In the genomic region with DNA sequence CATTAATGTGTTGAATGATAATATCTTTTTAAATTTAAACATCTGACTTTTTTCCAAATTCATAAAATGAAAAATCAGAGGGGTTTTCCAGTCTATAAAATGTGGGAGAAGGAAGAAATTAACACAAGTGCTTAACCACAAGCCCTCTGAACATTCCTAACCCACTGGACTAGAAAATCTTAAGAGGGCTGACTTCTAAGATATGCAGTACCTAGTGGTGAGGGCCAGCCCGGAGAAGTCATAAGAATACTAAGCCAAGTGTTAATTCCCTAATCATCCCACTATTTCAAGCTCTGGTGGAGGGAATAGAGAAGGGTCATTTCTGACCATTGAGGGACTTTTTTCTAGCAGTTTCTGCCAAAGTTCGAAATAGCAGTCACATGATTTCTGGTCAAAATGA, we compare ENCODE assay signal across 20 cellular contexts.
DNase-seq lines count a peak whose midpoint lies in the region; ATAC-seq, FAIRE-seq and TF ChIP-seq lines count a peak whose summit lies in the region.
"Had no signal": no experiment of that assay in that cellular context is flagged by ENCODE, and none has a peak within 500 bp of the region (broad histone marks: within the 10 kb centered on the region; RNA-seq: fewer than 3 reads in every experiment).

No MANE protein-coding gene starts in this region.

- no peak overlapping the region for H3K4me2 ChIP-seq in K562 (ENCODE audit: insufficient read depth, low read length)
- H3K4me2 ChIP-seq: BLaER1 treated with 17β-estradiol and CSF1 and Interleukin-3, amounts not matched to agents 10 nM and 100 nM had no signal

- no peak overlapping the region for H2AFZ ChIP-seq in K562 (ENCODE audit: low read depth, low read length)

- H4K20me1 ChIP-seq in K562 (replicated peaks; ENCODE audit: control insufficient read depth, insufficient read depth, low read length): no peaks in the 10 kb centered on the region
- H4K20me1 ChIP-seq: BLaER1 treated with 17β-estradiol and CSF1 and Interleukin-3, amounts not matched to agents 10 nM and 100 nM had no signal

- DNase-seq in HK-2 (ENCODE audit: unreplicated experiment) (peak; percentile 21), K562 (ENCODE audit: extremely low read depth in 1 of 4, low spot score in 3 of 4) (no peak), left kidney (ENCODE audit: low read depth, low spot score) (peak; percentile 46), thyroid gland (peak; percentile 45 to 46), NCI-H2107 (lab: John Stamatoyannopoulos, UW) (no peak), NK-92 (lab: John Stamatoyannopoulos, UW; ENCODE audit: unreplicated experiment) (no peak), NCI-H187 (lab: John Stamatoyannopoulos, UW) (no peak)
- DNase-seq: DMS79 treated with DMSO at 0.1 percent for 48 hours; H9; IMR-90; NCI-H1092 treated with DMSO at 0.1 percent for 48 hours; NCI-H146; NCI-H2081 treated with DMSO at 0.1 percent for 48 hours; NK-92 treated with Interleukin-12 subunit alpha and Interleukin-12 subunit beta, amount 100 ng/mL, for 24 hours; Peyer's patch had no signal

- POLR2A ChIA-PET in K562 (lab: Yijun Ruan, JAX): interaction anchor here (0.7 kb wide), 1 partner anchor 1953 kb away, joined by 4 read pairs; no protein-coding TSS in a partner anchor

- no peaks in the 10 kb centered on the region for H3K36me3 ChIP-seq in K562 (ENCODE audit: control insufficient read depth, insufficient read depth, low read length)
- H3K36me3 ChIP-seq in thyroid gland: no peaks in the 10 kb centered on the region
- H3K36me3 ChIP-seq: BLaER1 treated with 17β-estradiol and CSF1 and Interleukin-3, amounts not matched to agents 10 nM and 100 nM; Peyer's patch had no signal

- no peak overlapping the region for H3K4me3 ChIP-seq in K562
- H3K4me3 ChIP-seq in thyroid gland (replicated peaks in 1 of 3): no peak overlapping the region
- H3K4me3 ChIP-seq: BLaER1 treated with 17β-estradiol and CSF1 and Interleukin-3, amounts not matched to agents 10 nM and 100 nM; Peyer's patch had no signal

- 0% methylated on average over 2 of the region's 2 CpGs for WGBS in K562 (ENCODE audit: insufficient coverage, low coverage, missing lambda C conversion rate)
- 12 to 21% methylated on average over 2 of the region's 2 CpGs for WGBS in thyroid gland, 2 donors

- no peak for TF ChIP-seq EP300 in K562 (IDR thresholded peaks at IDR 0.05; ENCODE audit: low read length)

- CTCF ChIA-PET in K562 (lab: Yijun Ruan, JAX; ENCODE audit: low intra/inter-chr PET ratio): no interaction called here

- H3K79me2 ChIP-seq in K562 (ENCODE audit: control insufficient read depth, insufficient read depth, low read length): no peaks in the 10 kb centered on the region

- TF ChIP-seq POLR2A in K562 (conservative IDR thresholded peaks at IDR 0.05): no peak
- TF ChIP-seq POLR2A in thyroid gland (IDR thresholded peaks at IDR 0.05): no peak

- H3K27ac ChIP-seq in K562 (ENCODE audit: extremely low read depth, low read depth, low read length) (no peak overlapping the region), thyroid gland (peak overlapping the region; percentile 61 to 80 (median 72))
- H3K27ac ChIP-seq: BLaER1 treated with 17β-estradiol and CSF1 and Interleukin-3, amounts not matched to agents 10 nM and 100 nM; HL-60; Peyer's patch had no signal

- no peak for TF ChIP-seq CTCF in K562 (IDR thresholded peaks at IDR 0.05 in 2 of 3, conservative IDR thresholded peaks at IDR 0.05 in 1 of 3; ENCODE audit: insufficient read depth in 2 of 3, low read depth in 1 of 3, low read length in 3 of 3)
- TF ChIP-seq CTCF in thyroid gland (IDR thresholded peaks at IDR 0.05): peak in 2 of 6 experiments; percentile 4 to 19

- no peak overlapping the region for H3K9ac ChIP-seq in K562 (ENCODE audit: insufficient read depth in 1 of 2, low read depth in 2 of 2, low read length in 2 of 2)
- H3K9ac ChIP-seq: BLaER1 treated with 17β-estradiol and CSF1 and Interleukin-3, amounts not matched to agents 10 nM and 100 nM had no signal

- intact Hi-C loops in K562 (cut with micrococcal nuclease): no loop called here
- intact Hi-C loops in thyroid gland (cut with DNase I): no loop called here

- no peak for ATAC-seq in K562
- ATAC-seq: Right ventricle myocardium inferior had no signal

- in situ Hi-C loops in K562 (cut with MboI): no loop called here

- no peak for TF ChIP-seq RAD21 in K562 (CRISPR knock-in tag; conservative IDR thresholded peaks at IDR 0.05 in 1 of 2, IDR thresholded peaks at IDR 0.05 in 1 of 2)

- no peaks in the 10 kb centered on the region for H3K9me3 ChIP-seq in K562 (replicated peaks; ENCODE audit: control insufficient read depth, insufficient read depth, low read depth, low read length)
- H3K9me3 ChIP-seq in thyroid gland: no peaks in the 10 kb centered on the region
- H3K9me3 ChIP-seq: Peyer's patch had no signal

- H3K27me3 ChIP-seq in K562 (ENCODE audit: control insufficient read depth in 2 of 2, insufficient read depth in 2 of 2, low read length in 2 of 2) (no peaks in the 10 kb centered on the region), thyroid gland (no peaks in the 10 kb centered on the region)
- H3K27me3 ChIP-seq: BLaER1 treated with 17β-estradiol and CSF1 and Interleukin-3, amounts not matched to agents 10 nM and 100 nM; Peyer's patch had no signal

- FAIRE-seq in K562 (lab: Jason Lieb, UNC): no peak
- FAIRE-seq: G401.6, HTR-8/SVneo had no signal

- BruUV-seq in K562 (replicated peaks; lab: Mats Ljungman, UMichigan): no TSS peak

- H3K9me1 ChIP-seq in K562 (ENCODE audit: control insufficient read depth, insufficient read depth, low read length): no peaks in the 10 kb centered on the region

- H3K4me1 ChIP-seq in K562 (replicated peaks in 1 of 2; ENCODE audit: control insufficient read depth in 2 of 2, insufficient read depth in 2 of 2, low read length in 2 of 2) (peaks cover 0 to 3% of the 10 kb centered on the region in 2 experiments; a peak in 1 of 5 replicates), thyroid gland (peaks cover 24% of the 10 kb centered on the region in 2 donors)
- H3K4me1 ChIP-seq: BLaER1 treated with 17β-estradiol and CSF1 and Interleukin-3, amounts not matched to agents 10 nM and 100 nM; Peyer's patch had no signal

TF ChIP-seq in K562, 482 proteins besides CTCF, POLR2A, EP300 and RAD21:
- TF ChIP-seq ZBTB1 (CRISPR knock-in tag; IDR thresholded peaks at IDR 0.05; ENCODE audit: borderline replicate concordance, low read depth): no peak
- TF ChIP-seq, protein P1, sequence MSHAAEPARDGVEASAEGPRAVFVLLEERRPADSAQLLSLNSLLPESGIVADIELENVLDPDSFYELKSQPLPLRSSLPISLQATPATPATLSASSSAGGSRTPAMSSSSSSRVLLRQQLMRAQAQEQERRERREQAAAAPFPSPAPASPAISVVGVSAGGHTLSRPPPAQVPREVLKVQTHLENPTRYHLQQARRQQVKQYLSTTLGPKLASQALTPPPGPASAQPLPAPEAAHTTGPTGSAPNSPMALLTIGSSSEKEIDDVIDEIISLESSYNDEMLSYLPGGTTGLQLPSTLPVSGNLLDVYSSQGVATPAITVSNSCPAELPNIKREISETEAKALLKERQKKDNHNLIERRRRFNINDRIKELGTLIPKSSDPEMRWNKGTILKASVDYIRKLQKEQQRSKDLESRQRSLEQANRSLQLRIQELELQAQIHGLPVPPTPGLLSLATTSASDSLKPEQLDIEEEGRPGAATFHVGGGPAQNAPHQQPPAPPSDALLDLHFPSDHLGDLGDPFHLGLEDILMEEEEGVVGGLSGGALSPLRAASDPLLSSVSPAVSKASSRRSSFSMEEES (CRISPR knock-in tag; IDR thresholded peaks at IDR 0.05): 0 out of 2 replicates have a peak, but pooled peaks have one; percentile 6
TF ChIP-seq in K562: peak in this region for 1.

Comparison
In these comparisons a context has a peak if more than half of its experiments do, and no peak if none do; other contexts are left out.
1. DNase-seq: peak in HK-2 (single experiment), left kidney (single experiment) and thyroid gland (2 of 2); none in K562 (0 of 4), NCI-H2107 (single experiment), NK-92 (single experiment) and NCI-H187 (0 of 2).